In the genomic region with DNA sequence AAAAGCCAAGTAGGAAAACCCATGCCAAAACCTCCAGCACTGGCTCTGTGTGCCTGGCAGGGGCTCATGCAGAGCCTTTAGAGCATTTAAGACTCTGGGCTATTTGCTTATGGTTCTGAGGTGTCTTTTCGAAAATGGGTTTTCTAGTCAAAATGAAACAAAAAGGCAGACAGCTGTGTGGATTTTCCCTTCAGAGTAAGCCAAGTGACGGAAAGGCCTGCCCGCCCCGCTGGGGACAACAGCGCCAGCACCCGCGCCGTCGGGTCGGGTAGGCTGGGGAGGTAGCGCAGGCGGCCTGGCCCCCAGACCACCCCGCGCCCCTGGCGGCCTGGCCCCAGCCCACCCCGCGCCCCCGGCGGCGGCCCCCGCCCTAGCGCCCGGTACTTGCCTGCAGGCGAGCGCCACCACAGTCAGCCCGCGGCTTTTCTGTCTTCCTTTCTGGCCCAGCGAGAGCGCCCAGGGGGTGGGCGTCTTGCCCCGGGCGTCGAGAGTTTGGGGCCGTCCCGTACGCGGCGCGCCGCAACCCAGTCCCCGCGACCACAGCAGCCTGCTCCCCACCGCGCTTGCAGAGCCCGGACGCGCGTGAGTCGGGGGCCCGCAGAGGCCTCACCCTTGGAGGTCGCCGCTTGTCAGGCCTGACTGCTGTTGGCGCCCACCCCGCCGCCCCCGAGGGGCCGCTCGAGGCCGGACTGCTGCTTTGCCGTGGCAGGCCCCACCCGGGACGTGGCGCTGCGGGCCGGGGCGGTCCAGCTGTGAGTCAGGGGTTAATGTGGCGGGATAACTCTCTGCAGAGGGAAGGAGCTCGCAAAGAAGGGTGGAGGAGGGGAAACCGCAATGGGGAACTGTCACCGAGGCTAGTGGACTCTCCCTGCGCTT, we compare ENCODE assay signal across 8 cellular contexts. TPM values are rescaled to one million over a fixed set of nuclear protein-coding genes. Genes with fewer than 3 reads are reported as not detected.
DNase-seq lines count a peak whose midpoint lies in the region; ATAC-seq lines count a peak whose summit lies in the region.

A gene with protein sequence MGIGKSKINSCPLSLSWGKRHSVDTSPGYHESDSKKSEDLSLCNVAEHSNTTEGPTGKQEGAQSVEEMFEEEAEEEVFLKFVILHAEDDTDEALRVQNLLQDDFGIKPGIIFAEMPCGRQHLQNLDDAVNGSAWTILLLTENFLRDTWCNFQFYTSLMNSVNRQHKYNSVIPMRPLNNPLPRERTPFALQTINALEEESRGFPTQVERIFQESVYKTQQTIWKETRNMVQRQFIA (minus strand): TSS at position 771 of the 876 bp plus-strand sequence. CDS start 21,223 bp downstream, outside the sequence.

- peak within 1 kb of the TSS; percentile 67 for H3K4me3 Mint-ChIP-seq in activated CD4-positive, alpha-beta T cell treated with anti-CD3 and anti-CD28 coated beads, Interleukin-2, amount 10 ng/mL, durations not matched to agents 7 days and 5 days

- H3K36me3 Mint-ChIP-seq in activated CD4-positive, alpha-beta T cell treated with anti-CD3 and anti-CD28 coated beads, Interleukin-2, amount 10 ng/mL, durations not matched to agents 7 days and 5 days (ENCODE audit: low read depth): peaks cover 33% of the 10 kb centered on the region

- peak within 1 kb of the TSS; percentile 59 for H3K4me3 ChIP-seq in GM08714 (ENCODE audit: low read length)
- H3K4me3 ChIP-seq in Karpas-422 (ENCODE audit: low read length): peak within 1 kb of the TSS; percentile 68

- POLR2A ChIA-PET in activated CD4-positive, alpha-beta T cell treated with anti-CD3 and anti-CD28 coated beads, Interleukin-2, amount 10 ng/mL, durations not matched to agents 7 days and 5 days (lab: Charles Lee): interaction anchor here (0.8 kb wide), 1 partner anchor 12 kb away, joined by 4 read pairs; no protein-coding TSS in a partner anchor

- H3K79me2 ChIP-seq in Karpas-422 (ENCODE audit: low read length): peaks cover 19% of the 10 kb centered on the region; the same call in 1 of the 2 replicates

- peak within 1 kb of the TSS; percentile 72 for H3K9ac ChIP-seq in Karpas-422 (ENCODE audit: low read length)

- DNase-seq in Karpas-422 (peak; percentile 66), ecto neural progenitor cell (ENCODE audit: low spot score) (peak; percentile 81), lung microvascular endothelial cell (ENCODE audit: low read depth in 2 of 2) (peak; percentile 51 to 64), NCI-H2107 (lab: John Stamatoyannopoulos, UW) (no peak)
- DNase-seq in activated CD4-positive, alpha-beta T cell treated with anti-CD3 and anti-CD28 coated beads, Interleukin-2, amount 10 ng/mL, durations not matched to agents 7 days and 5 days: peak; percentile 54
- DNase-seq in stimulated activated CD8-positive, alpha-beta memory T cell treated with anti-CD3 and anti-CD28 coated beads, Interleukin-12 subunit alpha, Interleukin-12 subunit beta, amount 100 ng/mL, for 24 hours (ENCODE audit: extremely low read depth): peak; percentile 30

- peaks cover 9% of the 10 kb centered on the region for H3K36me3 ChIP-seq in Karpas-422 (ENCODE audit: insufficient read depth, low read length)

- H3K4me1 ChIP-seq in Karpas-422 (ENCODE audit: low read length): peaks cover 43% of the 10 kb centered on the region

- peak within 1 kb of the TSS; percentile 75 for H3K27ac Mint-ChIP-seq in activated CD4-positive, alpha-beta T cell treated with anti-CD3 and anti-CD28 coated beads, Interleukin-2, amount 10 ng/mL, durations not matched to agents 7 days and 5 days

- no peaks in the 10 kb centered on the region for H3K9me3 Mint-ChIP-seq in activated CD4-positive, alpha-beta T cell treated with anti-CD3 and anti-CD28 coated beads, Interleukin-2, amount 10 ng/mL, durations not matched to agents 7 days and 5 days

- 0 out of 2 replicates have a peak within 1 kb of the TSS, but pooled peaks have one; percentile 44 for H2AFZ ChIP-seq in Karpas-422 (ENCODE audit: low read length)

- H3K4me1 Mint-ChIP-seq in activated CD4-positive, alpha-beta T cell treated with anti-CD3 and anti-CD28 coated beads, Interleukin-2, amount 10 ng/mL, durations not matched to agents 7 days and 5 days: peaks cover 24% of the 10 kb centered on the region

- H4K20me1 ChIP-seq in Karpas-422 (ENCODE audit: insufficient read depth, low read depth, low read length): no peaks in the 10 kb centered on the region

- peak; percentile 80 for ATAC-seq in GM21723 (IDR thresholded peaks at IDR 0.05; ENCODE audit: unreplicated experiment)

- no peaks in the 10 kb centered on the region for H3K27me3 Mint-ChIP-seq in activated CD4-positive, alpha-beta T cell treated with anti-CD3 and anti-CD28 coated beads, Interleukin-2, amount 10 ng/mL, durations not matched to agents 7 days and 5 days

- peak within 1 kb of the TSS; percentile 48 for H3K27ac ChIP-seq in Karpas-422 (ENCODE audit: low read length)

- no peaks in the 10 kb centered on the region for H3K27me3 ChIP-seq in Karpas-422 (ENCODE audit: low read length)

- no peaks in the 10 kb centered on the region for H3K9me3 ChIP-seq in Karpas-422 (ENCODE audit: low read length)

- H3K9me2 ChIP-seq in Karpas-422 (replicated peaks; ENCODE audit: insufficient read depth, low read length): no peaks in the 10 kb centered on the region

- peak within 1 kb of the TSS; percentile 88 for H3K4me2 ChIP-seq in Karpas-422 (ENCODE audit: low read depth, low read length, poor library complexity, severe bottlenecking)

- CTCF ChIA-PET in activated CD4-positive, alpha-beta T cell treated with anti-CD3 and anti-CD28 coated beads, Interleukin-2, amount 10 ng/mL, durations not matched to agents 7 days and 5 days (lab: Charles Lee): interaction anchor here (0.6 to 2.5 kb wide), 5 partner anchors 10 to 166 kb away, joined by 3 to 11 read pairs (median 4); no protein-coding TSS in a partner anchor

RNA-seq across cellular contexts. Expression of the gene that starts here (rescaled TPM):
- 0.07 TPM in 1 of 2 replicates, not detected in the other for total RNA-seq in Karpas-422 (2014; rRNA removed; shearing (Covaris generic); ENCODE audit: low replicate concordance)
- total RNA-seq in activated CD4-positive, alpha-beta T cell treated with anti-CD3 and anti-CD28 coated beads, Interleukin-2, amount 10 ng/mL, durations not matched to agents 7 days and 5 days: 1 to 10 TPM; 1.1 to 1.4 TPM
- total RNA-seq in lung microvascular endothelial cell: 0.20 and 0.22 TPM in 2 replicates

Comparison
In these comparisons a context has a peak if more than half of its experiments do, and no peak if none do; other contexts are left out.
1. Peak in DNase-seq, H3K4me3 ChIP-seq, H3K27ac ChIP-seq, H3K9ac ChIP-seq and H3K4me2 ChIP-seq in Karpas-422; RNA of the gene not detected or under 1 TPM.
2. Peak in DNase-seq in lung microvascular endothelial cell; RNA of the gene not detected or under 1 TPM.